ENCODE assay signal across 10 cellular contexts in the genomic region with DNA sequence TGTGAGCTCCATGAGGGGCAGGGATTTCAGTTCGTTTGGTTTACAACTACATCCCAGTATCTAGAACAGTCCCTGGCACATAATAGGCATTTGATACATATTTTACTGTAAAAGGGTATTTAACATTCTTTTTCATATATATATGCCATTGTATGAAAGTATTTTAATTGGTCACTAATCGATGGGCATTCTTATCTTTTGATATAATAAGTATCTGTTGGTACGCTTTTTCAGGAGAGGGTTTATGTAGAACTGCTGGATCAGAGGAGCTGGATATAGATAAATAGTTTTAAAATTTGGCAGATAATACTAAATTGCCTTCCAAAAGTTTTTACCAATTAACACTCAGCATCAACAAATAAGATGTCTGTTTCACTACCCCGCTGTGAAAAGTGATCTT. TPM values are rescaled to one million over a fixed set of nuclear protein-coding genes. Genes with fewer than 3 reads are reported as not detected.
DNase-seq lines count a peak whose midpoint lies in the region; TF ChIP-seq lines count a peak whose summit lies in the region.
"Had no signal": no experiment of that assay in that cellular context is flagged by ENCODE, and none has a peak within 500 bp of the region (broad histone marks: within the 10 kb centered on the region; RNA-seq: fewer than 3 reads in every experiment).

No MANE protein-coding gene starts in this region.

- CTCF ChIA-PET in RWPE1 (lab: Yijun Ruan, JAX), result interaction anchor here (1.4 kb wide), 1 partner anchor 14 kb away, joined by 4 read pairs; no protein-coding TSS in a partner anchor

- TF ChIP-seq CTCF in RWPE1 (conservative IDR thresholded peaks at IDR 0.05; ENCODE audit: low read depth), result no peak
- TF ChIP-seq CTCF in HFFc6 (IDR thresholded peaks at IDR 0.05), result no peak

- H3K9ac ChIP-seq in adipocyte (ENCODE audit: low read length) (peak overlapping the region; percentile 94), subcutaneous abdominal adipose tissue (ENCODE audit: low read length in 5 of 5) (peak overlapping the region; percentile 75 to 97 (median 94))

- H3K4me1 ChIP-seq in adipocyte (ENCODE audit: control insufficient read depth, insufficient read depth, low read length) (peaks cover 30% of the 10 kb centered on the region), subcutaneous abdominal adipose tissue (ENCODE audit: control insufficient read depth in 5 of 5, insufficient read depth in 5 of 5, low read length in 5 of 5) (peaks cover 5 to 34% (median 29%) of the 10 kb centered on the region in 5 donors)

- H3K27ac ChIP-seq in subcutaneous abdominal adipose tissue (ENCODE audit: low read depth, low read length) (no peak overlapping the region), RWPE1 (no peak overlapping the region)

- no peaks in the 10 kb centered on the region for H3K9me3 Mint-ChIP-seq in HFFc6

- H3K27me3 ChIP-seq in H7 (ENCODE audit: control insufficient read depth, insufficient read depth, low read length) (no peaks in the 10 kb centered on the region), adipocyte (replicated peaks; ENCODE audit: control insufficient read depth, insufficient read depth, low read length) (no peaks in the 10 kb centered on the region), subcutaneous abdominal adipose tissue (ENCODE audit: control insufficient read depth in 5 of 5, insufficient read depth in 4 of 5, low read length in 5 of 5) (no peaks in the 10 kb centered on the region)

- peaks cover 8% of the 10 kb centered on the region for H3K4me1 Mint-ChIP-seq in HFFc6 (ENCODE audit: low read depth)

- H3K36me3 Mint-ChIP-seq in HFFc6 (ENCODE audit: low read depth), result 0 out of 2 replicates have a peak, but pooled peaks cover 4% of the 10 kb centered on the region

- H3K4me3 Mint-ChIP-seq in HFFc6, result no peak overlapping the region
- H3K4me3 Mint-ChIP-seq: activated CD4-positive, alpha-beta memory T cell treated with anti-CD3 and anti-CD28 coated beads for 36 hours; dendritic cell treated with granulocyte-macrophage colony-stimulating factor and Interleukin-4, amounts not matched to agents 40 ng/mL and 50 ng/mL, for 4 days had no signal

- POLR2A ChIA-PET in RWPE1 (lab: Yijun Ruan, JAX; ENCODE audit: low non-redundant PET), result no interaction called here

- H3K36me3 ChIP-seq in H7 (replicated peaks; ENCODE audit: control insufficient read depth, insufficient read depth, low read length) (no peaks in the 10 kb centered on the region), adipocyte (ENCODE audit: control insufficient read depth, insufficient read depth, low read length, severe bottlenecking) (no peaks in the 10 kb centered on the region), subcutaneous abdominal adipose tissue (ENCODE audit: control insufficient read depth in 5 of 5, insufficient read depth in 5 of 5, low read length in 5 of 5) (no peaks in the 10 kb centered on the region)

- no peaks in the 10 kb centered on the region for H3K9me3 ChIP-seq in adipocyte (ENCODE audit: control insufficient read depth, low read length)
- H3K9me3 ChIP-seq in iPS-18c (ENCODE audit: control insufficient read depth, insufficient read depth, low read length), result peaks cover 4% of the 10 kb centered on the region
- H3K9me3 ChIP-seq in subcutaneous abdominal adipose tissue (ENCODE audit: control insufficient read depth in 5 of 5, low read length in 5 of 5), result no peaks in the 10 kb centered on the region

- H3K4me3 ChIP-seq in H7 (ENCODE audit: insufficient read depth, low read depth, low read length) (peak overlapping the region; percentile 64), adipocyte (ENCODE audit: low read length) (peak overlapping the region; percentile 85), iPS-18c (ENCODE audit: insufficient read depth, low read depth, low read length) (peak overlapping the region; percentile 64), subcutaneous abdominal adipose tissue (ENCODE audit: low read depth in 1 of 5, low read length in 5 of 5) (peak overlapping the region; percentile 86 to 99 (median 93))

- DNase-seq in H7 (no peak), adipocyte (ENCODE audit: low read depth) (no peak), MV-4-11 (lab: John Stamatoyannopoulos, UW) (no peak), HT-29 (ENCODE audit: low spot score) (no peak), RWPE1 (ENCODE audit: low spot score) (no peak), HFFc6 (no peak)
- DNase-seq: activated CD4-positive, alpha-beta memory T cell treated with anti-CD3 and anti-CD28 coated beads for 36 hours had no signal

- 0 out of 2 replicates have a peak, but pooled peaks cover 2% of the 10 kb centered on the region for H3K27me3 Mint-ChIP-seq in HFFc6 (ENCODE audit: insufficient read depth)
- H3K27me3 Mint-ChIP-seq: activated CD4-positive, alpha-beta memory T cell treated with anti-CD3 and anti-CD28 coated beads for 36 hours; dendritic cell treated with granulocyte-macrophage colony-stimulating factor and Interleukin-4, amounts not matched to agents 40 ng/mL and 50 ng/mL, for 4 days had no signal

- no peak overlapping the region for H3K27ac Mint-ChIP-seq in HFFc6
- H3K27ac Mint-ChIP-seq: activated CD4-positive, alpha-beta memory T cell treated with anti-CD3 and anti-CD28 coated beads for 36 hours; dendritic cell treated with granulocyte-macrophage colony-stimulating factor and Interleukin-4, amounts not matched to agents 40 ng/mL and 50 ng/mL, for 4 days had no signal

RNA-seq across cellular contexts. Expression of gene RSL24D1, which starts 1.0 kb away (rescaled TPM):
- total RNA-seq in H7 (2014; rRNA removed; shearing (Covaris generic)), result 106 and 117 TPM in 2 replicates
- 38.6 and 52.6 TPM in 2 replicates for total RNA-seq in HT-29 (2014; rRNA removed; shearing (Covaris generic))
- 10 to 100 TPM; 51.8 to 58.1 (median 55.4) TPM for total RNA-seq in HFFc6 (2021; fragmentation: NEBNext Ultra II Directional; extraction: Animal tissue kit (Norgen Biotek cat#: 25700))
